Comparison of ENCODE assay signal across 13 cellular contexts in the genomic region with DNA sequence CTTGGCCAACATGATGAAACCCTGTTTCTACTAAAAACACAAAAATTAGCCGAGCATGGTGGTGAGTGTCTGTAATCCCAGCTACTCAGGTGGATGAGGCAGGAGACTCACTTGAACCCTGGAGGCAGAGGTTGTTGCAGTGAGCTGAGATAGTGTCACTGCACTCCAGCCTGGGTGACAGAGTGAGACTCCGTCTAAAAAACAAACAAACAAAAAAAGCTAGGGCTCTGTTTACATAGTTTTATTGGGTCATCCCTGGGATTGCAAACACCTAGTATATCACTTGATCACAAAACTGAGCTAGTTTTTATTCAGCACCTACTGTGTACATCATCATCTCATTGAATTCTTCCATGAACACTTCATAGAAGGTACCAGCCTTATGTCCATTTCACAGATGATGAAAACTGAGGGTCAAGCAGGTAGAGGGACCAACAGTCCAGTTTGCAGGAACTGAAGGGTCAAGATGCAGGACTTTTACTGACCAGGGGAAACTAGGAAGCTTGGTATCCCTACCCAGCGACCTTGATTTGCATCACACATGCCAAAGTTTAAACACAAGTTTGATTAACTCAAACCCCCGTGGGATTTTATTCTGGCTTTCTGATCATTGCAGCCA. TPM values are rescaled to one million over a fixed set of nuclear protein-coding genes. Genes with fewer than 3 reads are reported as not detected.
DNase-seq lines count a peak whose midpoint lies in the region; ATAC-seq, FAIRE-seq and TF ChIP-seq lines count a peak whose summit lies in the region.
"Had no signal": no experiment of that assay in that cellular context is flagged by ENCODE, and none has a peak within 500 bp of the region (broad histone marks: within the 10 kb centered on the region; RNA-seq: fewer than 3 reads in every experiment).

No MANE protein-coding gene starts in this region.

- no peaks in the 10 kb centered on the region for H3K36me3 ChIP-seq in fibroblast of lung (ENCODE audit: control insufficient read depth, insufficient read depth, low read length)
- H3K36me3 ChIP-seq in sigmoid colon, result no peaks in the 10 kb centered on the region
- H3K36me3 ChIP-seq: BE2C, spleen had no signal

- ATAC-seq in HG03097 (IDR thresholded peaks at IDR 0.05; ENCODE audit: low FRiP score, unreplicated experiment), result no peak

- H3K4me3 ChIP-seq in fibroblast of lung (replicated peaks in 1 of 4; ENCODE audit: control extremely low read depth in 1 of 4, insufficient read depth in 1 of 4, low read depth in 3 of 4, low read length in 4 of 4), result no peak overlapping the region
- H3K4me3 ChIP-seq in sigmoid colon, result no peak overlapping the region
- H3K4me3 ChIP-seq: lung had no signal

- no peaks in the 10 kb centered on the region for H3K9me3 ChIP-seq in fibroblast of lung (ENCODE audit: control insufficient read depth, insufficient read depth, low read depth, low read length)
- H3K9me3 ChIP-seq in sigmoid colon, result no peaks in the 10 kb centered on the region
- H3K9me3 ChIP-seq: BE2C, spleen had no signal

- CTCF ChIA-PET in RWPE1 (lab: Yijun Ruan, JAX), result interaction anchor here (0.8 to 2.1 kb wide), 2 partner anchors 208 to 209 kb away, joined by 3 to 7 read pairs; no protein-coding TSS in a partner anchor

- POLR2A ChIA-PET in RWPE1 (lab: Yijun Ruan, JAX; ENCODE audit: low non-redundant PET), result no interaction called here

- H3K27me3 ChIP-seq in fibroblast of lung (ENCODE audit: control insufficient read depth, insufficient read depth, low read length), result no peaks in the 10 kb centered on the region
- H3K27me3 ChIP-seq in sigmoid colon, result no peaks in the 10 kb centered on the region
- H3K27me3 ChIP-seq: BE2C, spleen had no signal

- TF ChIP-seq CTCF in RWPE1 (conservative IDR thresholded peaks at IDR 0.05; ENCODE audit: low read depth) (no peak), fibroblast of lung (conservative IDR thresholded peaks at IDR 0.05 in 1 of 2, IDR thresholded peaks at IDR 0.05 in 1 of 2; ENCODE audit: low read depth in 1 of 2, low read length in 2 of 2) (no peak), sigmoid colon (IDR thresholded peaks at IDR 0.05) (no peak)

- no peaks in the 10 kb centered on the region for H3K4me1 ChIP-seq in fibroblast of lung (ENCODE audit: control insufficient read depth, extremely low read depth, insufficient read depth, low read length)
- H3K4me1 ChIP-seq in sigmoid colon, result peaks cover 0 to 9% (median 6%) of the 10 kb centered on the region in 4 donors
- H3K4me1 ChIP-seq: BE2C had no signal

- H3K79me2 ChIP-seq in fibroblast of lung (ENCODE audit: control insufficient read depth, insufficient read depth, low read length), result no peaks in the 10 kb centered on the region

- 38 to 59% methylated on average over 4 of the region's 4 CpGs for WGBS in sigmoid colon, 2 donors

- DNase-seq in GM12892 (ENCODE audit: insufficient read length) (no peak), RWPE1 (ENCODE audit: low spot score) (no peak), fibroblast of lung (ENCODE audit: low read depth in 2 of 2) (no peak), sigmoid colon (no peak), SHP77 treated with DMSO at 0.1 percent for 48 hours (lab: John Stamatoyannopoulos, UW) (no peak), NCI-H2227 (lab: John Stamatoyannopoulos, UW; ENCODE audit: unreplicated experiment) (no peak)
- no peak for DNase-seq in activated naive CD4-positive, alpha-beta T cell treated with anti-CD3 and anti-CD28 coated beads, Interleukin-2, amount 50 U/mL, for 16 hours
- DNase-seq: cortex of kidney had no signal

- TF ChIP-seq POLR2A in GM12892 (IDR thresholded peaks at IDR 0.05; ENCODE audit: low read depth, low read length) (no peak), sigmoid colon (IDR thresholded peaks at IDR 0.05) (no peak)

- FAIRE-seq in GM12892 (lab: Jason Lieb, UNC), result peak; percentile 14

- H3K9ac ChIP-seq in fibroblast of lung (ENCODE audit: insufficient read depth, low read length), result no peak overlapping the region

- intact Hi-C loops in sigmoid colon (cut with DNase I), result loop anchor here (1.0 to 5.0 kb wide), 2 partner anchors 123 to 209 kb away; no protein-coding TSS in a partner anchor

- no peaks in the 10 kb centered on the region for H4K20me1 ChIP-seq in fibroblast of lung (ENCODE audit: control insufficient read depth, extremely low read depth, insufficient read depth, low read length)

- H3K4me2 ChIP-seq in fibroblast of lung (ENCODE audit: extremely low read depth, insufficient read depth, low read length), result peak overlapping the region; percentile 26

- H2AFZ ChIP-seq in fibroblast of lung (ENCODE audit: low read length), result peak overlapping the region; percentile 28

- no peak for TF ChIP-seq EP300 in sigmoid colon (IDR thresholded peaks at IDR 0.05)

- H3K27ac ChIP-seq in RWPE1 (peak overlapping the region; percentile 70), fibroblast of lung (ENCODE audit: insufficient read depth, low read length) (no peak overlapping the region), sigmoid colon (peak overlapping the region; percentile 49 to 67 (median 63))

RNA-seq across cellular contexts. Expression of gene MRTFA, which starts 9.2 kb away (rescaled TPM):
- polyA plus RNA-seq in GM12892 (2012; ENCODE audit: missing spikeins), result 15.1 TPM
- total RNA-seq in fibroblast of lung (13.4 and 23.0 TPM in 2 replicates), sigmoid colon (100 to 1,000 TPM in 1 of 4 donors, 10 to 100 TPM in 3; 19.6 to 104 (median 72.1) TPM)
- polyA plus RNA-seq in fibroblast of lung (7.5 and 7.6 TPM in 2 replicates), sigmoid colon (10 to 100 TPM; 10.8 to 29.2 (median 10.9) TPM)
- polyA plus RNA-seq in fibroblast of lung (2012), result 26.9 and 30.2 TPM in 2 replicates
- 120 and 132 TPM in 2 replicates for polyA minus RNA-seq in fibroblast of lung (ENCODE audit: low replicate concordance)

RNA-seq across cellular contexts. Expression of gene MCHR1, which starts 33.6 kb away (rescaled TPM):
- not detected for polyA plus RNA-seq in GM12892 (2012; ENCODE audit: missing spikeins)
- total RNA-seq in fibroblast of lung, result 0.51 and 0.99 TPM in 2 replicates
- polyA plus RNA-seq in fibroblast of lung, result 0.20 and 0.94 TPM in 2 replicates
- 0.10 and 0.53 TPM in 2 replicates for polyA plus RNA-seq in fibroblast of lung (2012)
- polyA minus RNA-seq in fibroblast of lung (ENCODE audit: low replicate concordance), result not detected in 2 replicates
- under 1 TPM in 1 of 4 donors, not detected in 3; 0.28 TPM for total RNA-seq in sigmoid colon
- under 1 TPM in 2 of 3 donors, not detected in 1; 0.44 to 0.60 TPM for polyA plus RNA-seq in sigmoid colon
- total RNA-seq: activated T-helper 2 cell treated with anti-CD3 and anti-CD28 coated beads, Interferon-gamma antibody, Interleukin-2, Interleukin-4, amounts not matched to agents 10 μg/mL and 5 μg/mL and 100 μg/mL, durations not matched to agents 14 hours and 24 hours and 36 hours had no signal
